In the genomic region with DNA sequence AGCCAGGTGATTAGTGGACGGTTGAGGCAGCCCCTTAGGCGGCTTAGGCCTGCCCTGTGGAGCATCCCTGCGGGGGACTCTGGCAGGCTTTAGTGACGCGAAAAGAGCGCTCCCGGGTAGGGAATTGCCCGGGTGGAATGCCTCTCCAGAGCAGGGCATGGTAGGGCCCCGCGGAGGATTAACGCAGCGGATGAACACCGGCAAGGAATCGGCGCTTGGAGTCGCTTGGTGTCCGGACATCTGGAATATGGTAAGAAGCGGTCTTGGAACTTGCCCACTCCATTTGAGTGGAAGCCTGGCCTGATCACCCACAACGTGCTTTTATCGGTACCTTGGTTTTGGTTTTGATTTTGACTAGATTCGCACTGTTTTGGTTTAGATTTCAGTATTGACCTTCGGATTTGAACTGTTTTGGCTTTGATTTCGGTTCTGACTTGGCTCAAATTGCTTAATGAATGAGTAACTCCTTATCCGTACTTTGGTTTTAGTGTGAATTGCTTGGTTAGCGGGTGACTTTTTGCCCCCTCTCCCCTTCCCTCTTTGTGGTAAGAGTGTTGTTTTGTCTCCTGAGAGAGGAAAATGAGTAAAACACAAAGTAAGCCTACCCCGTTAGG, we compare ENCODE assay signal across 20 cellular contexts. TPM values are rescaled to one million over a fixed set of nuclear protein-coding genes. Genes with fewer than 3 reads are reported as not detected.
DNase-seq lines count a peak whose midpoint lies in the region; ATAC-seq, FAIRE-seq and TF ChIP-seq lines count a peak whose summit lies in the region.
"Had no signal": no experiment of that assay in that cellular context is flagged by ENCODE, and none has a peak within 500 bp of the region (broad histone marks: within the 10 kb centered on the region; RNA-seq: fewer than 3 reads in every experiment).

No MANE protein-coding gene starts in this region.

- TF ChIP-seq RAD21 in K562 (CRISPR knock-in tag; conservative IDR thresholded peaks at IDR 0.05 in 1 of 2, IDR thresholded peaks at IDR 0.05 in 1 of 2), result no peak

- H3K27ac Mint-ChIP-seq in natural killer cell treated with Interleukin-12 subunit alpha and Interleukin-12 subunit beta and Interleukin-15 and Interleukin-18, amount 100 ng/mL, for 72 hours, result no peak overlapping the region
- no peak overlapping the region for H3K27ac Mint-ChIP-seq in natural killer cell
- H3K27ac Mint-ChIP-seq in stimulated activated naive CD8-positive, alpha-beta T cell treated with anti-CD3 and anti-CD28 coated beads, Interleukin-15, amount 100 ng/mL, for 72 hours, result no peak overlapping the region
- H3K27ac Mint-ChIP-seq: activated T-helper 2 cell treated with anti-CD3 and anti-CD28 coated beads, Interferon-gamma antibody, Interleukin-2, Interleukin-4, amounts not matched to agents 10 μg/mL and 5 μg/mL and 100 μg/mL, durations not matched to agents 14 hours and 24 hours and 36 hours; CD14-positive monocyte; T-helper 2 cell treated with Interferon-gamma antibody and Interleukin-4, amounts not matched to agents 5 μg/mL and 100 μg/mL, for 36 hours had no signal

- H3K79me2 ChIP-seq in OCI-LY3 (ENCODE audit: low read length), result no peaks in the 10 kb centered on the region
- no peaks in the 10 kb centered on the region for H3K79me2 ChIP-seq in K562 (ENCODE audit: control insufficient read depth, insufficient read depth, low read length)

- FAIRE-seq in K562 (lab: Jason Lieb, UNC), result no peak

- H3K9me3 ChIP-seq in OCI-LY3 (ENCODE audit: insufficient read depth, low read length), result no peaks in the 10 kb centered on the region
- H3K9me3 ChIP-seq in K562 (replicated peaks; ENCODE audit: control insufficient read depth, insufficient read depth, low read depth, low read length), result peaks cover 6% of the 10 kb centered on the region; the same call in 1 of the 2 replicates
- H3K9me3 ChIP-seq: prostate gland, SK-N-SH had no signal

- peaks cover 0 to 9% of the 10 kb centered on the region in 2 donors for H3K4me1 Mint-ChIP-seq in natural killer cell treated with Interleukin-12 subunit alpha and Interleukin-12 subunit beta and Interleukin-15 and Interleukin-18, amount 100 ng/mL, for 72 hours (ENCODE audit: low read depth in 2 of 2)
- no peaks in the 10 kb centered on the region for H3K4me1 Mint-ChIP-seq in natural killer cell
- peaks cover 22% of the 10 kb centered on the region for H3K4me1 Mint-ChIP-seq in stimulated activated naive CD8-positive, alpha-beta T cell treated with anti-CD3 and anti-CD28 coated beads, Interleukin-15, amount 100 ng/mL, for 72 hours

- H3K4me1 ChIP-seq in OCI-LY3 (ENCODE audit: low read length) (peaks cover 12% of the 10 kb centered on the region), K562 (replicated peaks in 1 of 2; ENCODE audit: control insufficient read depth in 2 of 2, insufficient read depth in 2 of 2, low read length in 2 of 2) (no peaks in the 10 kb centered on the region)
- H3K4me1 ChIP-seq: prostate gland had no signal

- in situ Hi-C loops in K562 (cut with MboI), result no loop called here

- 0 out of 2 replicates have a peak overlapping the region, but pooled peaks have one; percentile 26 for H3K4me2 ChIP-seq in OCI-LY3 (ENCODE audit: low read length)
- H3K4me2 ChIP-seq in K562 (ENCODE audit: insufficient read depth, low read length), result no peak overlapping the region
- H3K4me2 ChIP-seq: SK-N-SH had no signal

- POLR2A ChIA-PET in K562 (lab: Yijun Ruan, JAX), result no interaction called here

- H3K27ac ChIP-seq in OCI-LY3 (ENCODE audit: low read length) (no peak overlapping the region), K562 (ENCODE audit: extremely low read depth, low read depth, low read length) (no peak overlapping the region)
- H3K27ac ChIP-seq: neutrophil, prostate gland had no signal

- H3K9me1 ChIP-seq in K562 (ENCODE audit: control insufficient read depth, insufficient read depth, low read length), result no peaks in the 10 kb centered on the region

- peaks cover 8% of the 10 kb centered on the region for H3K36me3 ChIP-seq in OCI-LY3 (replicated peaks; ENCODE audit: low read depth, low read length)
- H3K36me3 ChIP-seq in K562 (ENCODE audit: control insufficient read depth, insufficient read depth, low read length), result no peaks in the 10 kb centered on the region
- H3K36me3 ChIP-seq: neutrophil, prostate gland had no signal

- no peaks in the 10 kb centered on the region for H3K27me3 ChIP-seq in OCI-LY3 (ENCODE audit: low read depth, low read length)
- peaks cover 7 to 21% of the 10 kb centered on the region in 2 experiments for H3K27me3 ChIP-seq in K562 (ENCODE audit: control insufficient read depth in 2 of 2, insufficient read depth in 2 of 2, low read length in 2 of 2)
- H3K27me3 ChIP-seq: neutrophil had no signal

- peaks cover 25% of the 10 kb centered on the region for H3K36me3 Mint-ChIP-seq in natural killer cell treated with Interleukin-12 subunit alpha and Interleukin-12 subunit beta and Interleukin-15 and Interleukin-18, amount 100 ng/mL, for 72 hours
- peaks cover 6% of the 10 kb centered on the region for H3K36me3 Mint-ChIP-seq in natural killer cell
- H3K36me3 Mint-ChIP-seq: CD14-positive monocyte had no signal

- peak overlapping the region; percentile 43 for H3K4me3 Mint-ChIP-seq in natural killer cell treated with Interleukin-12 subunit alpha and Interleukin-12 subunit beta and Interleukin-15 and Interleukin-18, amount 100 ng/mL, for 72 hours
- H3K4me3 Mint-ChIP-seq in natural killer cell, result no peak overlapping the region
- H3K4me3 Mint-ChIP-seq in stimulated activated naive CD8-positive, alpha-beta T cell treated with anti-CD3 and anti-CD28 coated beads, Interleukin-15, amount 100 ng/mL, for 72 hours, result no peak overlapping the region
- H3K4me3 Mint-ChIP-seq: CD14-positive monocyte; T-helper 2 cell treated with Interferon-gamma antibody and Interleukin-4, amounts not matched to agents 5 μg/mL and 100 μg/mL, for 36 hours had no signal

- H4K20me1 ChIP-seq in OCI-LY3 (ENCODE audit: insufficient read depth, low read length), result no peaks in the 10 kb centered on the region
- H4K20me1 ChIP-seq in K562 (replicated peaks; ENCODE audit: control insufficient read depth, insufficient read depth, low read length), result no peaks in the 10 kb centered on the region

- CTCF ChIA-PET in K562 (lab: Yijun Ruan, JAX; ENCODE audit: low intra/inter-chr PET ratio), result no interaction called here

- H3K9me3 Mint-ChIP-seq in natural killer cell treated with Interleukin-12 subunit alpha and Interleukin-12 subunit beta and Interleukin-15 and Interleukin-18, amount 100 ng/mL, for 72 hours, result peaks cover 14% of the 10 kb centered on the region
- H3K9me3 Mint-ChIP-seq in natural killer cell, result peaks cover 7 to 17% of the 10 kb centered on the region in 2 donors
- peaks cover 12 to 37% of the 10 kb centered on the region in 2 donors for H3K9me3 Mint-ChIP-seq in stimulated activated naive CD8-positive, alpha-beta T cell treated with anti-CD3 and anti-CD28 coated beads, Interleukin-15, amount 100 ng/mL, for 72 hours

- no peak overlapping the region for H2AFZ ChIP-seq in OCI-LY3 (ENCODE audit: low read depth, low read length)
- no peak overlapping the region for H2AFZ ChIP-seq in K562 (ENCODE audit: low read depth, low read length)

- no peak overlapping the region for H3K4me3 ChIP-seq in OCI-LY3 (ENCODE audit: low read length)
- H3K4me3 ChIP-seq in K562, result no peak overlapping the region
- H3K4me3 ChIP-seq: prostate gland had no signal

- 36% methylated on average over 26 of the region's 26 CpGs for WGBS in K562 (ENCODE audit: insufficient coverage, low coverage, missing lambda C conversion rate)

- intact Hi-C loops in natural killer cell (cut with micrococcal nuclease), result no loop called here
- intact Hi-C loops in K562 (cut with micrococcal nuclease), result no loop called here

- no peak for TF ChIP-seq POLR2A in K562 (conservative IDR thresholded peaks at IDR 0.05)

- ATAC-seq in natural killer cell treated with Interleukin-12 subunit alpha and Interleukin-12 subunit beta and Interleukin-15 and Interleukin-18, amount 100 ng/mL, for 72 hours, result peak in 1 of 2 donors; percentile 59
- ATAC-seq in natural killer cell (no peak), K562 (no peak)
- peak; percentile 67 for ATAC-seq in stimulated activated naive CD8-positive, alpha-beta T cell treated with anti-CD3 and anti-CD28 coated beads, Interleukin-15, amount 100 ng/mL, for 72 hours

- no TSS peak for BruUV-seq in K562 (replicated peaks; lab: Mats Ljungman, UMichigan)

- no peak for DNase-seq in natural killer cell treated with Interleukin-12 subunit alpha and Interleukin-12 subunit beta and Interleukin-15 and Interleukin-18, amount 100 ng/mL, for 72 hours (ENCODE audit: low spot score)
- no peak for DNase-seq in natural killer cell
- DNase-seq in K562 (ENCODE audit: extremely low read depth in 1 of 4, low spot score in 3 of 4), result no peak
- DNase-seq in stimulated activated naive CD8-positive, alpha-beta T cell treated with anti-CD3 and anti-CD28 coated beads, Interleukin-15, amount 100 ng/mL, for 72 hours, result peak in 1 of 2 donors; percentile 24
- DNase-seq in HT-29 (ENCODE audit: low spot score), result no peak
- DNase-seq in LoVo (ENCODE audit: low spot score), result no peak
- DNase-seq: head of caudate nucleus, NCI-H1105, NCI-H2107, NCI-H446, NCI-H82, SK-N-SH had no signal

- peaks cover 15 to 39% of the 10 kb centered on the region in 2 donors for H3K27me3 Mint-ChIP-seq in natural killer cell treated with Interleukin-12 subunit alpha and Interleukin-12 subunit beta and Interleukin-15 and Interleukin-18, amount 100 ng/mL, for 72 hours
- H3K27me3 Mint-ChIP-seq in natural killer cell (ENCODE audit: low read depth in 2 of 2), result peaks cover 5 to 7% of the 10 kb centered on the region in 2 donors
- no peaks in the 10 kb centered on the region for H3K27me3 Mint-ChIP-seq in stimulated activated naive CD8-positive, alpha-beta T cell treated with anti-CD3 and anti-CD28 coated beads, Interleukin-15, amount 100 ng/mL, for 72 hours

- no peak for TF ChIP-seq EP300 in K562 (IDR thresholded peaks at IDR 0.05; ENCODE audit: low read length)

- H3K9ac ChIP-seq in OCI-LY3 (ENCODE audit: low read length) (no peak overlapping the region), K562 (ENCODE audit: insufficient read depth in 1 of 2, low read depth in 2 of 2, low read length in 2 of 2) (no peak overlapping the region)
- H3K9ac ChIP-seq: SK-N-SH had no signal

- TF ChIP-seq CTCF in natural killer cell (IDR thresholded peaks at IDR 0.05) (no peak), OCI-LY3 (IDR thresholded peaks at IDR 0.05; ENCODE audit: low read depth, low read length) (no peak), K562 (IDR thresholded peaks at IDR 0.05 in 2 of 3, conservative IDR thresholded peaks at IDR 0.05 in 1 of 3; ENCODE audit: insufficient read depth in 2 of 3, low read depth in 1 of 3, low read length in 3 of 3) (no peak)

RNA-seq across cellular contexts. Expression of a gene that starts 24.2 kb away (rescaled TPM):
- not detected for total RNA-seq in natural killer cell treated with Interleukin-12 subunit alpha and Interleukin-12 subunit beta and Interleukin-15 and Interleukin-18, amount 100 ng/mL, for 72 hours
- total RNA-seq in natural killer cell, result not detected
- total RNA-seq in K562 (2011; cell fraction: chromatin; rRNA removed; ENCODE audit: low replicate concordance), result 0.11 and 0.12 TPM in 2 replicates
- 0.13 and 0.17 TPM in 2 replicates for total RNA-seq in K562 (2011; cell fraction: nucleolus; rRNA removed)
- total RNA-seq in K562 (2011; cell fraction: nucleoplasm; rRNA removed), result 0.15 TPM in 2 replicates
- total RNA-seq in K562 (2014; rRNA removed), result 0.23 and 0.33 TPM in 2 replicates
- total RNA-seq in K562 (2014; rRNA removed; fragmentation: Illumina TruSeq; extraction: Trizol), result 0.13 and 0.15 TPM in 2 replicates
- total RNA-seq in K562 (2015; rRNA removed; fragmentation: Illumina TruSeq; extraction: Trizol), result 1.3 TPM in 2 replicates
- 0.38 and 0.42 TPM in 2 replicates for total RNA-seq in K562 (2021)
- 0.06 and 0.18 TPM in 2 replicates for polyA plus RNA-seq in K562 (2011; rRNA removed)
- 0.01 and 0.13 TPM in 2 replicates for polyA plus RNA-seq in K562 (2011; cell fraction: cytosol; rRNA removed)
- polyA plus RNA-seq in K562 (2011; cell fraction: nucleus; rRNA removed), result 0.04 and 0.20 TPM in 2 replicates
- polyA plus RNA-seq in K562 (2012), result 0.43 and 0.76 TPM in 2 replicates
- 0.17 and 0.18 TPM in 2 replicates for polyA plus RNA-seq in K562 (2014; fragmentation: Illumina TruSeq; extraction: Trizol)
- under 1 TPM; 0.01 to 0.04 TPM for polyA plus RNA-seq in K562 (2014; fragmentation: Nextera tagmentation; extraction: Ambion mirVana)
- 0.07 and 0.34 TPM in 2 replicates for polyA plus RNA-seq in K562 (2014; rRNA removed)
- 0.04 and 0.51 TPM in 2 replicates for polyA minus RNA-seq in K562 (2011; rRNA and poly(A)+ RNA removed)
- polyA minus RNA-seq in K562 (2011; cell fraction: cytosol; rRNA and poly(A)+ RNA removed), result 0.10 and 0.55 TPM in 2 replicates
- 0.13 and 0.78 TPM in 2 replicates for polyA minus RNA-seq in K562 (2011; cell fraction: nucleus; rRNA and poly(A)+ RNA removed)
- 12.3 and 14.1 TPM in 2 replicates for total RNA-seq in HT-29 (2014; rRNA removed; shearing (Covaris generic))
- total RNA-seq: OCI-LY7 had no signal
- polyA plus RNA-seq: CD14-positive monocyte, IgD-negative memory B cell had no signal
